In genomic region chr4:153126137-153126536, GRCh38 we compare ENCODE assay signal across 22 cellular contexts.
A peak's percentile ranks its signal among the peaks of the same experiment; 100 is the strongest.
DNase-seq lines count a peak whose midpoint lies in the region; ATAC-seq and TF ChIP-seq lines count a peak whose summit lies in the region.
"Had no signal": no experiment of that assay in that cellular context is flagged by ENCODE, and none has a peak within 500 bp of the region (broad histone marks: within the 10 kb centered on the region; RNA-seq: fewer than 3 reads in every experiment).

No MANE protein-coding gene starts in this region.

- H3K4me3 Mint-ChIP-seq in activated CD8-positive, alpha-beta memory T cell treated with anti-CD3 and anti-CD28 coated beads, Interleukin-2, amount 10 ng/mL, durations not matched to agents 7 days and 5 days: no peak overlapping the region
- no peak overlapping the region for H3K4me3 Mint-ChIP-seq in stimulated activated memory B cell treated with anti-CD40 and anti-IgM and Interleukin-4, amounts not matched to agents 10 μg/mL and 1 μg/mL and 100 μg/mL, for 72 hours
- H3K4me3 Mint-ChIP-seq in activated naive CD8-positive, alpha-beta T cell treated with anti-CD3 and anti-CD28 coated beads for 36 hours: no peak overlapping the region
- H3K4me3 Mint-ChIP-seq: CD4-positive, alpha-beta memory T cell; HFFc6; IgD-negative memory B cell had no signal

- CTCF ChIA-PET in activated CD8-positive, alpha-beta memory T cell treated with anti-CD3 and anti-CD28 coated beads, Interleukin-2, amount 10 ng/mL, durations not matched to agents 7 days and 5 days (lab: Charles Lee): interaction anchor here (0.7 to 6.3 kb wide), 11 partner anchors 11 to 624 kb away, joined by 3 to 202 read pairs (median 7); no protein-coding TSS in a partner anchor

- no peaks in the 10 kb centered on the region for H3F3A ChIP-seq in Loucy (ENCODE audit: low read depth)

- H3K9me3 ChIP-seq in Loucy (ENCODE audit: insufficient read depth, low read depth, low read length): no peaks in the 10 kb centered on the region
- H3K9me3 ChIP-seq: SK-N-SH had no signal

- TF ChIP-seq CTCF in Loucy (conservative IDR thresholded peaks at IDR 0.05; ENCODE audit: low read length): no peak

- no peaks in the 10 kb centered on the region for H4K20me1 ChIP-seq in Loucy (ENCODE audit: insufficient read depth, low read length, poor library complexity, severe bottlenecking)

- peaks cover 44% of the 10 kb centered on the region for H3K27me3 Mint-ChIP-seq in activated CD8-positive, alpha-beta memory T cell treated with anti-CD3 and anti-CD28 coated beads, Interleukin-2, amount 10 ng/mL, durations not matched to agents 7 days and 5 days
- no peaks in the 10 kb centered on the region for H3K27me3 Mint-ChIP-seq in stimulated activated memory B cell treated with anti-CD40 and anti-IgM and Interleukin-4, amounts not matched to agents 10 μg/mL and 1 μg/mL and 100 μg/mL, for 72 hours
- peaks cover 3% of the 10 kb centered on the region for H3K27me3 Mint-ChIP-seq in activated naive CD8-positive, alpha-beta T cell treated with anti-CD3 and anti-CD28 coated beads for 36 hours
- H3K27me3 Mint-ChIP-seq: CD4-positive, alpha-beta memory T cell had no signal

- H3K4me3 ChIP-seq in Loucy (ENCODE audit: low read length, poor library complexity, severe bottlenecking): no peak overlapping the region

- no peak overlapping the region for H3K9ac ChIP-seq in Loucy (ENCODE audit: low read depth, low read length, poor library complexity, severe bottlenecking)
- H3K9ac ChIP-seq: SK-N-SH had no signal

- H3K9me2 ChIP-seq in Loucy (replicated peaks; ENCODE audit: low read depth, low read length): no peaks in the 10 kb centered on the region
- H3K9me2 ChIP-seq: SK-N-SH had no signal

- H3K27me3 ChIP-seq in Loucy (ENCODE audit: insufficient read depth, low read length, poor library complexity, severe bottlenecking): no peaks in the 10 kb centered on the region

- peak; percentile 1 for DNase-seq in activated CD8-positive, alpha-beta memory T cell treated with anti-CD3 and anti-CD28 coated beads, Interleukin-2, amount 50 U/mL, for 48 hours
- DNase-seq in activated CD8-positive, alpha-beta memory T cell treated with anti-CD3 and anti-CD28 coated beads, Interleukin-2, amount 10 ng/mL, durations not matched to agents 7 days and 5 days: no peak
- DNase-seq in fibroblast of peridontal ligament (ENCODE audit: extremely low read depth): peak; percentile 17
- no peak for DNase-seq in NCI-H82 treated with DMSO at 0.1 percent for 48 hours (lab: John Stamatoyannopoulos, UW; ENCODE audit: unreplicated experiment)
- no peak for DNase-seq in NCI-H2196 (lab: John Stamatoyannopoulos, UW; ENCODE audit: unreplicated experiment)
- DNase-seq in activated naive CD8-positive, alpha-beta T cell treated with anti-CD3 and anti-CD28 coated beads for 36 hours: no peak
- DNase-seq: Calu3; CD4-positive, alpha-beta memory T cell; DMS53; H7; HFFc6; Karpas-422; NCI-H1105; NCI-H1694; NCI-H2081 treated with DMSO at 0.1 percent for 48 hours; NCI-H748 treated with DMSO at 0.1 percent for 48 hours; OCI-M1; SHP77; SK-N-SH had no signal

- no peaks in the 10 kb centered on the region for H3K4me1 Mint-ChIP-seq in activated CD8-positive, alpha-beta memory T cell treated with anti-CD3 and anti-CD28 coated beads, Interleukin-2, amount 10 ng/mL, durations not matched to agents 7 days and 5 days
- peaks cover 6% of the 10 kb centered on the region for H3K4me1 Mint-ChIP-seq in stimulated activated memory B cell treated with anti-CD40 and anti-IgM and Interleukin-4, amounts not matched to agents 10 μg/mL and 1 μg/mL and 100 μg/mL, for 72 hours
- peaks cover 7% of the 10 kb centered on the region for H3K4me1 Mint-ChIP-seq in activated naive CD8-positive, alpha-beta T cell treated with anti-CD3 and anti-CD28 coated beads for 36 hours

- no peaks in the 10 kb centered on the region for H3K9me3 Mint-ChIP-seq in activated CD8-positive, alpha-beta memory T cell treated with anti-CD3 and anti-CD28 coated beads, Interleukin-2, amount 10 ng/mL, durations not matched to agents 7 days and 5 days (ENCODE audit: low read depth)
- peaks cover 8% of the 10 kb centered on the region for H3K9me3 Mint-ChIP-seq in stimulated activated memory B cell treated with anti-CD40 and anti-IgM and Interleukin-4, amounts not matched to agents 10 μg/mL and 1 μg/mL and 100 μg/mL, for 72 hours
- peaks cover 3% of the 10 kb centered on the region for H3K9me3 Mint-ChIP-seq in activated naive CD8-positive, alpha-beta T cell treated with anti-CD3 and anti-CD28 coated beads for 36 hours
- H3K9me3 Mint-ChIP-seq: CD4-positive, alpha-beta memory T cell; IgD-negative memory B cell had no signal

- H3K27ac Mint-ChIP-seq in activated CD8-positive, alpha-beta memory T cell treated with anti-CD3 and anti-CD28 coated beads, Interleukin-2, amount 10 ng/mL, durations not matched to agents 7 days and 5 days: no peak overlapping the region
- H3K27ac Mint-ChIP-seq in stimulated activated memory B cell treated with anti-CD40 and anti-IgM and Interleukin-4, amounts not matched to agents 10 μg/mL and 1 μg/mL and 100 μg/mL, for 72 hours: peak overlapping the region; percentile 13
- no peak overlapping the region for H3K27ac Mint-ChIP-seq in activated naive CD8-positive, alpha-beta T cell treated with anti-CD3 and anti-CD28 coated beads for 36 hours
- H3K27ac Mint-ChIP-seq: HFFc6 had no signal

- no peaks in the 10 kb centered on the region for H3K36me3 ChIP-seq in Loucy (ENCODE audit: insufficient read depth, low read length)

- H3K36me3 Mint-ChIP-seq in activated CD8-positive, alpha-beta memory T cell treated with anti-CD3 and anti-CD28 coated beads, Interleukin-2, amount 10 ng/mL, durations not matched to agents 7 days and 5 days: no peaks in the 10 kb centered on the region
- H3K36me3 Mint-ChIP-seq in stimulated activated memory B cell treated with anti-CD40 and anti-IgM and Interleukin-4, amounts not matched to agents 10 μg/mL and 1 μg/mL and 100 μg/mL, for 72 hours: no peaks in the 10 kb centered on the region
- H3K36me3 Mint-ChIP-seq in activated naive CD8-positive, alpha-beta T cell treated with anti-CD3 and anti-CD28 coated beads for 36 hours: no peaks in the 10 kb centered on the region
- H3K36me3 Mint-ChIP-seq: CD4-positive, alpha-beta memory T cell had no signal

- H3K79me2 ChIP-seq in Loucy (ENCODE audit: insufficient read depth, low read length): no peaks in the 10 kb centered on the region

- peaks cover 6% of the 10 kb centered on the region for H3K4me1 ChIP-seq in Loucy (ENCODE audit: insufficient read depth, low read length, poor library complexity, severe bottlenecking)

- H2AFZ ChIP-seq in Loucy (ENCODE audit: low read length): peak overlapping the region; percentile 38; the same call in 1 of the 2 replicates

- ATAC-seq in activated CD8-positive, alpha-beta memory T cell treated with anti-CD3 and anti-CD28 coated beads, Interleukin-2, amount 10 ng/mL, durations not matched to agents 7 days and 5 days: no peak
- no peak for ATAC-seq in stimulated activated memory B cell treated with anti-CD40 and anti-IgM and Interleukin-4, amounts not matched to agents 10 μg/mL and 1 μg/mL and 100 μg/mL, for 72 hours

- H3K4me2 ChIP-seq in Loucy (ENCODE audit: low read depth, low read length, poor library complexity, severe bottlenecking): no peak overlapping the region
- H3K4me2 ChIP-seq: SK-N-SH had no signal

Comparison
In these comparisons a context has a peak if more than half of its experiments do, and no peak if none do; other contexts are left out.
1. DNase-seq: peak in activated CD8-positive, alpha-beta memory T cell treated with anti-CD3 and anti-CD28 coated beads, Interleukin-2, amount 50 U/mL, for 48 hours (single experiment) and fibroblast of peridontal ligament (single experiment); none in activated CD8-positive, alpha-beta memory T cell treated with anti-CD3 and anti-CD28 coated beads, Interleukin-2, amount 10 ng/mL, durations not matched to agents 7 days and 5 days (single experiment), NCI-H82 treated with DMSO at 0.1 percent for 48 hours (single experiment), NCI-H2196 (single experiment) and activated naive CD8-positive, alpha-beta T cell treated with anti-CD3 and anti-CD28 coated beads for 36 hours (single experiment).